In genomic region chr9:138070815-138071214, GRCh38 we compare ENCODE assay signal across 14 cellular contexts.
"Had no signal": no experiment of that assay in that cellular context is flagged by ENCODE, and none has a peak within 500 bp of the region (broad histone marks: within the 10 kb centered on the region; RNA-seq: fewer than 3 reads in every experiment).

No MANE protein-coding gene starts in this region.

- H3K36me3 Mint-ChIP-seq: activated naive CD4-positive, alpha-beta T cell treated with anti-CD3 and anti-CD28 coated beads, Interleukin-2, amount 50 U/mL, for 72 hours; stimulated activated naive B cell treated with anti-CD40 and anti-IgM and Interleukin-4, amounts not matched to agents 10 μg/mL and 1 μg/mL and 100 μg/mL, for 72 hours had no signal

- H2AFZ ChIP-seq: parathyroid adenoma had no signal

- H3K4me3 ChIP-seq: colonic mucosa, lung, upper lobe of left lung had no signal

- H3K27me3 Mint-ChIP-seq: activated CD4-positive, alpha-beta T cell treated with anti-CD3 and anti-CD28 coated beads, Interleukin-2, amount 10 ng/mL, durations not matched to agents 24 days and 14 days had no signal

- H3K9me3 Mint-ChIP-seq: activated CD4-positive, alpha-beta T cell treated with anti-CD3 and anti-CD28 coated beads, Interleukin-2, amount 10 ng/mL, durations not matched to agents 24 days and 14 days; activated naive CD4-positive, alpha-beta T cell treated with anti-CD3 and anti-CD28 coated beads, Interleukin-2, amount 50 U/mL, for 72 hours; stimulated activated naive B cell treated with anti-CD40 and anti-IgM and Interleukin-4, amounts not matched to agents 10 μg/mL and 1 μg/mL and 100 μg/mL, for 72 hours had no signal

- H3K27ac Mint-ChIP-seq: activated CD4-positive, alpha-beta T cell treated with anti-CD3 and anti-CD28 coated beads, Interleukin-2, amount 10 ng/mL, durations not matched to agents 24 days and 14 days; activated naive CD4-positive, alpha-beta T cell treated with anti-CD3 and anti-CD28 coated beads, Interleukin-2, amount 50 U/mL, for 72 hours; stimulated activated naive B cell treated with anti-CD40 and anti-IgM and Interleukin-4, amounts not matched to agents 10 μg/mL and 1 μg/mL and 100 μg/mL, for 72 hours had no signal

- H3K4me1 ChIP-seq: colonic mucosa, parathyroid adenoma, upper lobe of left lung had no signal

- H3K9me3 ChIP-seq: colonic mucosa, upper lobe of left lung had no signal

- H3K4me1 Mint-ChIP-seq: activated CD4-positive, alpha-beta T cell treated with anti-CD3 and anti-CD28 coated beads, Interleukin-2, amount 10 ng/mL, durations not matched to agents 24 days and 14 days had no signal

- H3K36me3 ChIP-seq: colonic mucosa, upper lobe of left lung had no signal

- H3K27ac ChIP-seq: colonic mucosa, parathyroid adenoma, upper lobe of left lung had no signal

- H3K79me2 ChIP-seq: parathyroid adenoma had no signal

- DNase-seq: activated CD4-positive, alpha-beta T cell treated with anti-CD3 and anti-CD28 coated beads, Interleukin-2, amount 10 ng/mL, durations not matched to agents 24 days and 14 days; activated CD4-positive, CD25-positive, alpha-beta regulatory T cell; activated T-cell treated with anti-CD3 and anti-CD28 coated beads for 4 hours; central memory CD4-positive, alpha-beta T cell; colonic mucosa; foreskin melanocyte; stimulated activated CD4-positive, alpha-beta T cell treated with anti-CD3 and anti-CD28 coated beads, Interleukin-2, amount 100 ng/mL, for 48 hours; stimulated activated naive B cell treated with anti-CD40 and anti-IgM and Interleukin-4, amounts not matched to agents 10 μg/mL and 1 μg/mL and 100 μg/mL, for 72 hours; substantia nigra; T-helper 2 cell had no signal

- H3K27me3 ChIP-seq: colonic mucosa, upper lobe of left lung had no signal

- H3K4me3 Mint-ChIP-seq: activated CD4-positive, alpha-beta T cell treated with anti-CD3 and anti-CD28 coated beads, Interleukin-2, amount 10 ng/mL, durations not matched to agents 24 days and 14 days; stimulated activated naive B cell treated with anti-CD40 and anti-IgM and Interleukin-4, amounts not matched to agents 10 μg/mL and 1 μg/mL and 100 μg/mL, for 72 hours had no signal
